In the genomic region with DNA sequence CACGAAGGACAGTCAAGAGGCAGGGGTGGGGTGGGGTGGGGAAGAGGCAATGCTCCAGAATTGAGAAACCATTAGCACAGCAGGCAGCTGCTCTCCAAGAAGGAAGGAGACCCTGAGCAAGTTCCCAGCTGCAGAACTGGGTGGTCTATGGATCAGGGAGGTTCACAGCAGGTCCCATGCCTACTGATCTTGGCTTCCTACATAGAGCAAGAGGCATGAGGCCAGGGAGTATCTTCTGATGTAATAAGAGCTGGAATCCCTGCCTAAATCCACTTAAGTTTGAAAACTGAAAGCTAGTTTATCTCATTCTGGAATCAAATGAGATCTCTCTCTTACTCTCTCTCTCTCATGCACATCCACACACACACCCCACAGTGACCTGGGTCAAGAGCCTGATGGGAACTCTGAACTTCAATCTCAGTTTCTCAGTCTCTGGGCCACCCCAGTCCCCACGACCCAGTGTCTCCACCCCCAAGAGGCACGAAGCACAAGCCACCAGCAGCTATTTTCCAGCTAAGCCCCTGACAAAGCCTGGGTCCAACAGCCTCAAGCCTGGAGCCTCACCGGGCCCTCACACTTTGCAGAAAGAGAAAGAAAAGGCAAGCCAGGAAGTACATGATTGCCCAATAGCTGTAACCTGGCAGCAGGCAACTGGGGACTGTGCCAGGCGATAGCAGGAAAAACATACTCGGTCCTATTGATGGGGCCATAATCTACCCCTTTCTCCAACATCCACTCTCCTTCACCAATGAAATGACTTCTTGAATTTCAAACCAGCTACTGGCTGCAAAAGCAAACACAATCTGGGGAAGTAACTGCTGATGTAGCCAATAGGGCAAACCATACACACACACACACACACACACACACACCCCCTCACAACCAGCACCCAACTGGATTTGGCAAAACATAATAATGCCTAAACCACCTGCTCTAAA, we compare ENCODE assay signal across 8 cellular contexts. TPM values are rescaled to one million over a fixed set of nuclear protein-coding genes. Genes with fewer than 3 reads are reported as not detected.
DNase-seq lines count a peak whose midpoint lies in the region; ATAC-seq and TF ChIP-seq lines count a peak whose summit lies in the region.

No MANE protein-coding gene starts in this region.

- H3K27ac Mint-ChIP-seq in activated naive CD8-positive, alpha-beta T cell treated with anti-CD3 and anti-CD28 coated beads for 36 hours, result peak overlapping the region; percentile 96

- TF ChIP-seq CTCF in right atrium auricular region (IDR thresholded peaks at IDR 0.05) (no peak), sigmoid colon (IDR thresholded peaks at IDR 0.05) (no peak)

- no peaks in the 10 kb centered on the region for H3K27me3 Mint-ChIP-seq in activated naive CD8-positive, alpha-beta T cell treated with anti-CD3 and anti-CD28 coated beads for 36 hours

- H3K9me3 ChIP-seq in right atrium auricular region, result no peaks in the 10 kb centered on the region
- H3K9me3 ChIP-seq in sigmoid colon, result no peaks in the 10 kb centered on the region

- H3K36me3 ChIP-seq in right atrium auricular region (no peaks in the 10 kb centered on the region), sigmoid colon (no peaks in the 10 kb centered on the region)

- no peaks in the 10 kb centered on the region for H3K27me3 ChIP-seq in right atrium auricular region
- H3K27me3 ChIP-seq in sigmoid colon, result no peaks in the 10 kb centered on the region

- H3K9me3 Mint-ChIP-seq in activated naive CD8-positive, alpha-beta T cell treated with anti-CD3 and anti-CD28 coated beads for 36 hours, result no peaks in the 10 kb centered on the region

- intact Hi-C loops in sigmoid colon (cut with DNase I), result no loop called here

- H3K4me3 ChIP-seq in right atrium auricular region (no peak overlapping the region), sigmoid colon (no peak overlapping the region)

- DNase-seq in NCI-H2171 treated with DMSO at 0.1 percent for 48 hours (lab: John Stamatoyannopoulos, UW) (peak; percentile 6), NCI-H2171 (lab: John Stamatoyannopoulos, UW) (no peak), NCI-H460 (ENCODE audit: extremely low read depth, low read depth) (peak; percentile 53), right atrium auricular region (ENCODE audit: low spot score) (peak; percentile 74), sigmoid colon (peak; percentile 77), erythroblast (lab: John Stamatoyannopoulos, UW) (no peak)
- peak; percentile 43 for DNase-seq in activated naive CD8-positive, alpha-beta T cell treated with anti-CD3 and anti-CD28 coated beads for 36 hours

- no peak for TF ChIP-seq POLR2A in sigmoid colon (IDR thresholded peaks at IDR 0.05)
- no peak for TF ChIP-seq POLR2A in erythroblast (IDR thresholded peaks at IDR 0.05; ENCODE audit: low read length)

- WGBS in sigmoid colon, 2 donors, result 3 to 20% methylated on average over 6 of the region's 6 CpGs

- H3K4me1 ChIP-seq in right atrium auricular region, result peaks cover 0 to 52% of the 10 kb centered on the region in 2 donors
- H3K4me1 ChIP-seq in sigmoid colon, result peaks cover 4 to 53% (median 27%) of the 10 kb centered on the region in 4 donors

- H3K36me3 Mint-ChIP-seq in activated naive CD8-positive, alpha-beta T cell treated with anti-CD3 and anti-CD28 coated beads for 36 hours, result no peaks in the 10 kb centered on the region

- no peak for TF ChIP-seq EP300 in sigmoid colon (IDR thresholded peaks at IDR 0.05)

- no peak for ATAC-seq in GM21737 (IDR thresholded peaks at IDR 0.05; ENCODE audit: unreplicated experiment)

- H3K4me3 Mint-ChIP-seq in activated naive CD8-positive, alpha-beta T cell treated with anti-CD3 and anti-CD28 coated beads for 36 hours, result peak overlapping the region; percentile 85

- peaks cover 64% of the 10 kb centered on the region for H3K4me1 Mint-ChIP-seq in activated naive CD8-positive, alpha-beta T cell treated with anti-CD3 and anti-CD28 coated beads for 36 hours

- H3K27ac ChIP-seq in right atrium auricular region (peak overlapping the region; percentile 13 to 56), sigmoid colon (peak overlapping the region; percentile 13 to 43 (median 32))

RNA-seq across cellular contexts. Expression of a gene that starts 2.2 kb away (rescaled TPM):
- 5.4 and 6.7 TPM in 2 replicates for total RNA-seq in NCI-H460 (2014; rRNA removed; shearing (Covaris generic))
- 9.2 and 13.8 TPM in 2 replicates for polyA plus RNA-seq in NCI-H460 (2014; cell fraction: nucleus; rRNA removed)
- 1 to 10 TPM; 1.7 to 2.0 TPM for total RNA-seq in activated naive CD8-positive, alpha-beta T cell treated with anti-CD3 and anti-CD28 coated beads for 36 hours
- total RNA-seq in right atrium auricular region, result 1 to 10 TPM in 1 of 2 donors, under 1 TPM in 1; 0.67 to 1.7 TPM
- total RNA-seq in sigmoid colon, result 1 to 10 TPM in 1 of 4 donors, under 1 TPM in 3; 0.28 to 1.5 (median 0.69) TPM
- 10 to 100 TPM; 13.9 to 15.0 (median 14.3) TPM for polyA plus RNA-seq in sigmoid colon

RNA-seq across cellular contexts. Expression of a gene that starts 37.4 kb away (rescaled TPM):
- total RNA-seq in NCI-H460 (2014; rRNA removed; shearing (Covaris generic)), result not detected in 2 replicates
- polyA plus RNA-seq in NCI-H460 (2014; cell fraction: nucleus; rRNA removed), result not detected in 2 replicates
- not detected for total RNA-seq in activated naive CD8-positive, alpha-beta T cell treated with anti-CD3 and anti-CD28 coated beads for 36 hours
- total RNA-seq in right atrium auricular region (under 1 TPM in 1 of 2 donors, not detected in 1; 0.24 TPM), sigmoid colon (1 to 10 TPM in 3 of 4 donors, under 1 TPM in 1; 0.95 to 1.7 (median 1.5) TPM)
- polyA plus RNA-seq in sigmoid colon, result 1 to 10 TPM in 1 of 3 donors, under 1 TPM in 1, not detected in 1; 0.69 to 1.1 TPM

Comparison
In these comparisons a context has a peak if more than half of its experiments do, and no peak if none do; other contexts are left out.
1. DNase-seq: peak in NCI-H2171 treated with DMSO at 0.1 percent for 48 hours (single experiment), NCI-H460 (single experiment), activated naive CD8-positive, alpha-beta T cell treated with anti-CD3 and anti-CD28 coated beads for 36 hours (single experiment), right atrium auricular region (single experiment) and sigmoid colon (single experiment); none in NCI-H2171 (single experiment) and erythroblast (0 of 2).